23 cellular contexts compared by ENCODE assay signal in genomic region chr3:25849101-25849500, GRCh38. TPM values are rescaled to one million over a fixed set of nuclear protein-coding genes. Genes with fewer than 3 reads are reported as not detected.
DNase-seq lines count a peak whose midpoint lies in the region; ATAC-seq and TF ChIP-seq lines count a peak whose summit lies in the region.
"Had no signal": no experiment of that assay in that cellular context is flagged by ENCODE, and none has a peak within 500 bp of the region (broad histone marks: within the 10 kb centered on the region; RNA-seq: fewer than 3 reads in every experiment).

No MANE protein-coding gene starts in this region.

- H2AFZ ChIP-seq in GM23248 (peak overlapping the region; percentile 28; the same call in 1 of the 2 replicates), neural progenitor cell (replicated peaks) (no peak overlapping the region)

- no peaks in the 10 kb centered on the region for H3K9me2 ChIP-seq in GM23248 (ENCODE audit: insufficient read depth)

- H3K9me3 Mint-ChIP-seq in WTC11 (peaks cover 17% of the 10 kb centered on the region), neural progenitor cell (peaks cover 8% of the 10 kb centered on the region)
- H3K9me3 Mint-ChIP-seq: CD8-positive, alpha-beta T cell had no signal

- H3K27ac Mint-ChIP-seq in WTC11: no peak overlapping the region
- H3K27ac Mint-ChIP-seq in neural progenitor cell: no peak overlapping the region
- H3K27ac Mint-ChIP-seq: CD8-positive, alpha-beta T cell; HFFc6 had no signal

- H4K20me1 ChIP-seq in GM23248 (ENCODE audit: insufficient read depth): no peaks in the 10 kb centered on the region
- no peaks in the 10 kb centered on the region for H4K20me1 ChIP-seq in neural progenitor cell (ENCODE audit: low read depth)
- H4K20me1 ChIP-seq: BLaER1 treated with 17β-estradiol and CSF1 and Interleukin-3, amounts not matched to agents 10 nM and 100 nM had no signal

- H3F3A ChIP-seq in GM23248 (ENCODE audit: insufficient read depth) (peaks cover 6% of the 10 kb centered on the region; the same call in 1 of the 2 replicates), neural progenitor cell (ENCODE audit: low read depth) (no peaks in the 10 kb centered on the region)

- WGBS in GM23248 (ENCODE audit: low coverage in 1 of 2, low lambda C conversion rate in 2 of 2, missing lambda C conversion rate in 2 of 2), 2 experiments: 80 to 84% methylated on average over 6 of the region's 6 CpGs

- H3K4me1 ChIP-seq in GM23248 (ENCODE audit: insufficient read depth) (peaks cover 1% of the 10 kb centered on the region), neural progenitor cell (no peaks in the 10 kb centered on the region)
- H3K4me1 ChIP-seq: BLaER1 treated with 17β-estradiol and CSF1 and Interleukin-3, amounts not matched to agents 10 nM and 100 nM; Peyer's patch had no signal

- H3K27me3 ChIP-seq in GM23248 (replicated peaks; ENCODE audit: insufficient read depth): no peaks in the 10 kb centered on the region
- no peaks in the 10 kb centered on the region for H3K27me3 ChIP-seq in neural progenitor cell
- H3K27me3 ChIP-seq: BLaER1 treated with 17β-estradiol and CSF1 and Interleukin-3, amounts not matched to agents 10 nM and 100 nM; Peyer's patch had no signal

- H3K36me3 Mint-ChIP-seq in WTC11: peaks cover 14% of the 10 kb centered on the region
- no peaks in the 10 kb centered on the region for H3K36me3 Mint-ChIP-seq in neural progenitor cell
- H3K36me3 Mint-ChIP-seq: CD8-positive, alpha-beta T cell had no signal

- no peaks in the 10 kb centered on the region for H3K36me3 ChIP-seq in GM23248 (ENCODE audit: low read depth)
- no peaks in the 10 kb centered on the region for H3K36me3 ChIP-seq in neural progenitor cell
- H3K36me3 ChIP-seq: Peyer's patch had no signal

- H3K9me3 ChIP-seq in GM23248 (ENCODE audit: low read depth): no peaks in the 10 kb centered on the region
- no peaks in the 10 kb centered on the region for H3K9me3 ChIP-seq in neural progenitor cell (ENCODE audit: low read depth)
- H3K9me3 ChIP-seq: A549, Peyer's patch had no signal

- H3K9ac ChIP-seq in GM23248 (no peak overlapping the region), neural progenitor cell (no peak overlapping the region)
- H3K9ac ChIP-seq: BLaER1 treated with 17β-estradiol and CSF1 and Interleukin-3, amounts not matched to agents 10 nM and 100 nM had no signal

- H3K4me3 ChIP-seq in GM23248: no peak overlapping the region
- H3K4me3 ChIP-seq in neural progenitor cell: no peak overlapping the region
- H3K4me3 ChIP-seq: A549; BLaER1 treated with 17β-estradiol and CSF1 and Interleukin-3, amounts not matched to agents 10 nM and 100 nM; K562; Peyer's patch; SK-N-MC had no signal

- H3K4me2 ChIP-seq in GM23248 (ENCODE audit: unreplicated experiment): no peak overlapping the region
- H3K4me2 ChIP-seq in neural progenitor cell: no peak overlapping the region
- H3K4me2 ChIP-seq: A549; BLaER1 treated with 17β-estradiol and CSF1 and Interleukin-3, amounts not matched to agents 10 nM and 100 nM had no signal

- TF ChIP-seq CTCF in WTC11 (IDR thresholded peaks at IDR 0.05) (no peak), neural progenitor cell (IDR thresholded peaks at IDR 0.05) (no peak)

- DNase-seq in GM23248 (no peak), WTC11 (ENCODE audit: low spot score) (no peak), kidney glomerular epithelial cell (lab: John Stamatoyannopoulos, UW) (peak; percentile 33), neural progenitor cell (ENCODE audit: low spot score) (peak; percentile 48), NCI-H526 treated with DMSO at 0.1 percent for 48 hours (lab: John Stamatoyannopoulos, UW) (no peak), DMS53 (lab: John Stamatoyannopoulos, UW) (no peak)
- DNase-seq: CD8-positive, alpha-beta T cell; DMS79; HFFc6; NCI-H1092 treated with DMSO at 0.1 percent for 48 hours; NCI-H146; NCI-H2081 treated with DMSO at 0.1 percent for 48 hours; NCI-H446 treated with DMSO at 0.1 percent for 48 hours; NCI-H748 treated with DMSO at 0.1 percent for 48 hours; NK-92 treated with Interleukin-12 subunit alpha and Interleukin-12 subunit beta, amount 100 ng/mL, for 24 hours; Peyer's patch; SHP77 had no signal

- H3K27ac ChIP-seq in GM23248: no peak overlapping the region
- H3K27ac ChIP-seq in neural progenitor cell: peak overlapping the region; percentile 40
- H3K27ac ChIP-seq: A549; BLaER1 treated with 17β-estradiol and CSF1 and Interleukin-3, amounts not matched to agents 10 nM and 100 nM; Peyer's patch; SK-N-MC had no signal

- H3K79me2 ChIP-seq in GM23248 (ENCODE audit: insufficient read depth) (no peaks in the 10 kb centered on the region), neural progenitor cell (ENCODE audit: low read depth) (no peaks in the 10 kb centered on the region)

- ATAC-seq in WTC11 (0 out of 2 replicates have a peak, but pooled peaks have one; percentile 18), GM18861 (IDR thresholded peaks at IDR 0.05; ENCODE audit: unreplicated experiment) (no peak), HG03135 (IDR thresholded peaks at IDR 0.05; ENCODE audit: unreplicated experiment) (no peak)
- ATAC-seq: A549; CD8-positive, alpha-beta T cell; K562 had no signal

- H3K4me1 Mint-ChIP-seq in WTC11 (peaks cover 7% of the 10 kb centered on the region), neural progenitor cell (peaks cover 7% of the 10 kb centered on the region)

- POLR2A ChIA-PET in WTC11 (lab: Charles Lee): no interaction called here

- H3K4me3 Mint-ChIP-seq in WTC11 (no peak overlapping the region), neural progenitor cell (no peak overlapping the region)
- H3K4me3 Mint-ChIP-seq: CD8-positive, alpha-beta T cell; HFFc6 had no signal

- in situ Hi-C loops in GM23248 (cut with MboI): no loop called here

- H3K27me3 Mint-ChIP-seq in WTC11 (ENCODE audit: low read depth) (no peaks in the 10 kb centered on the region; the same call in 1 of the 2 replicates), neural progenitor cell (ENCODE audit: insufficient read depth, low read depth) (no peaks in the 10 kb centered on the region)

- CTCF ChIA-PET in WTC11 (lab: Charles Lee): no interaction called here

TF ChIP-seq in WTC11, 78 proteins besides CTCF, POLR2A, EP300 and RAD21:
- TF ChIP-seq ZNF425 (CRISPR knock-in tag; conservative IDR thresholded peaks at IDR 0.05) (no peak), ZNF423 (CRISPR knock-in tag; IDR thresholded peaks at IDR 0.05) (no peak), ESRRA (CRISPR knock-in tag; IDR thresholded peaks at IDR 0.05; ENCODE audit: borderline replicate concordance) (no peak), SOX15 (CRISPR knock-in tag; IDR thresholded peaks at IDR 0.05) (no peak), GTF2I (CRISPR knock-in tag; conservative IDR thresholded peaks at IDR 0.05) (no peak), SMAD4 (CRISPR knock-in tag; IDR thresholded peaks at IDR 0.05) (no peak), FOXP1 (CRISPR knock-in tag; IDR thresholded peaks at IDR 0.05; ENCODE audit: borderline replicate concordance) (no peak), ZNF396 (CRISPR knock-in tag; IDR thresholded peaks at IDR 0.05; ENCODE audit: borderline replicate concordance) (no peak), NFYB (CRISPR knock-in tag; conservative IDR thresholded peaks at IDR 0.05; ENCODE audit: low read depth) (no peak), ZNF232 (CRISPR knock-in tag; IDR thresholded peaks at IDR 0.05) (no peak)
- TF ChIP-seq, protein P1, sequence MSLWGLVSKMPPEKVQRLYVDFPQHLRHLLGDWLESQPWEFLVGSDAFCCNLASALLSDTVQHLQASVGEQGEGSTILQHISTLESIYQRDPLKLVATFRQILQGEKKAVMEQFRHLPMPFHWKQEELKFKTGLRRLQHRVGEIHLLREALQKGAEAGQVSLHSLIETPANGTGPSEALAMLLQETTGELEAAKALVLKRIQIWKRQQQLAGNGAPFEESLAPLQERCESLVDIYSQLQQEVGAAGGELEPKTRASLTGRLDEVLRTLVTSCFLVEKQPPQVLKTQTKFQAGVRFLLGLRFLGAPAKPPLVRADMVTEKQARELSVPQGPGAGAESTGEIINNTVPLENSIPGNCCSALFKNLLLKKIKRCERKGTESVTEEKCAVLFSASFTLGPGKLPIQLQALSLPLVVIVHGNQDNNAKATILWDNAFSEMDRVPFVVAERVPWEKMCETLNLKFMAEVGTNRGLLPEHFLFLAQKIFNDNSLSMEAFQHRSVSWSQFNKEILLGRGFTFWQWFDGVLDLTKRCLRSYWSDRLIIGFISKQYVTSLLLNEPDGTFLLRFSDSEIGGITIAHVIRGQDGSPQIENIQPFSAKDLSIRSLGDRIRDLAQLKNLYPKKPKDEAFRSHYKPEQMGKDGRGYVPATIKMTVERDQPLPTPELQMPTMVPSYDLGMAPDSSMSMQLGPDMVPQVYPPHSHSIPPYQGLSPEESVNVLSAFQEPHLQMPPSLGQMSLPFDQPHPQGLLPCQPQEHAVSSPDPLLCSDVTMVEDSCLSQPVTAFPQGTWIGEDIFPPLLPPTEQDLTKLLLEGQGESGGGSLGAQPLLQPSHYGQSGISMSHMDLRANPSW (CRISPR knock-in tag; conservative IDR thresholded peaks at IDR 0.05; ENCODE audit: low read depth): no peak

RNA-seq across cellular contexts. Expression of gene OXSM, which starts 59.2 kb away (rescaled TPM):
- total RNA-seq in GM23248 (2014; rRNA removed; shearing (Covaris generic)): 13.1 and 17.5 TPM in 2 replicates
- 20.0 and 20.3 TPM in 2 replicates for polyA plus RNA-seq in GM23248 (2016; fragmentation: Nextera tagmentation; extraction: Ambion mirVana)
- total RNA-seq in WTC11 (2021) (2.7 to 3.3 TPM (median 2.9 TPM) in 3 replicates), neural progenitor cell (ENCODE audit: low replicate concordance) (1.6 and 2.1 TPM in 2 replicates)

Comparison
In these comparisons a context has a peak if more than half of its experiments do, and no peak if none do; other contexts are left out.
1. DNase-seq: peak in kidney glomerular epithelial cell (single experiment) and neural progenitor cell (single experiment); none in GM23248 (single experiment), WTC11 (single experiment), NCI-H526 treated with DMSO at 0.1 percent for 48 hours (single experiment) and DMS53 (single experiment).